10 cellular contexts compared by ENCODE assay signal in genomic region chr13:33286143-33286542, GRCh38. TPM values are rescaled to one million over a fixed set of nuclear protein-coding genes. Genes with fewer than 3 reads are reported as not detected.
DNase-seq lines count a peak whose midpoint lies in the region; ATAC-seq and TF ChIP-seq lines count a peak whose summit lies in the region.
"Had no signal": no experiment of that assay in that cellular context is flagged by ENCODE, and none has a peak within 500 bp of the region (broad histone marks: within the 10 kb centered on the region; RNA-seq: fewer than 3 reads in every experiment).

No MANE protein-coding gene starts in this region.

- no peak overlapping the region for H3K27ac Mint-ChIP-seq in natural killer cell treated with Interleukin-12 subunit alpha and Interleukin-12 subunit beta and Interleukin-15 and Interleukin-18, amount 100 ng/mL, for 72 hours
- no peak overlapping the region for H3K27ac Mint-ChIP-seq in natural killer cell

- peaks cover 32 to 59% of the 10 kb centered on the region in 2 donors for H3K27me3 Mint-ChIP-seq in natural killer cell treated with Interleukin-12 subunit alpha and Interleukin-12 subunit beta and Interleukin-15 and Interleukin-18, amount 100 ng/mL, for 72 hours
- peaks cover 30 to 37% of the 10 kb centered on the region in 2 donors for H3K27me3 Mint-ChIP-seq in natural killer cell (ENCODE audit: low read depth in 2 of 2)

- H3K27me3 ChIP-seq in mononuclear cell (ENCODE audit: insufficient read depth, low read length), result peaks cover 13% of the 10 kb centered on the region

- H3K4me3 ChIP-seq in choroid plexus epithelial cell (ENCODE audit: low read depth, low read length), result peak overlapping the region; percentile 82
- peak overlapping the region; percentile 45 for H3K4me3 ChIP-seq in mononuclear cell (ENCODE audit: low read length)
- H3K4me3 ChIP-seq: K562 had no signal

- no peaks in the 10 kb centered on the region for H3K9me3 ChIP-seq in mononuclear cell (ENCODE audit: low read depth, low read length)

- H3K9me3 Mint-ChIP-seq in natural killer cell treated with Interleukin-12 subunit alpha and Interleukin-12 subunit beta and Interleukin-15 and Interleukin-18, amount 100 ng/mL, for 72 hours, result peaks cover 6% of the 10 kb centered on the region
- H3K9me3 Mint-ChIP-seq in natural killer cell, result peaks cover 0 to 2% of the 10 kb centered on the region in 2 donors

- H3K36me3 Mint-ChIP-seq in natural killer cell treated with Interleukin-12 subunit alpha and Interleukin-12 subunit beta and Interleukin-15 and Interleukin-18, amount 100 ng/mL, for 72 hours, result no peaks in the 10 kb centered on the region
- no peaks in the 10 kb centered on the region for H3K36me3 Mint-ChIP-seq in natural killer cell

- H3K4me3 Mint-ChIP-seq in natural killer cell treated with Interleukin-12 subunit alpha and Interleukin-12 subunit beta and Interleukin-15 and Interleukin-18, amount 100 ng/mL, for 72 hours, result peak overlapping the region; percentile 75
- H3K4me3 Mint-ChIP-seq in natural killer cell, result no peak overlapping the region

- intact Hi-C loops in natural killer cell (cut with micrococcal nuclease), result no loop called here

- no peak for DNase-seq in natural killer cell treated with Interleukin-12 subunit alpha and Interleukin-12 subunit beta and Interleukin-15 and Interleukin-18, amount 100 ng/mL, for 72 hours (ENCODE audit: low spot score)
- no peak for DNase-seq in natural killer cell
- DNase-seq in choroid plexus epithelial cell (ENCODE audit: low read depth), result peak; percentile 47
- no peak for DNase-seq in HK-2 (ENCODE audit: unreplicated experiment)
- DNase-seq in C1 segment of cervical spinal cord (lab: John Stamatoyannopoulos, UW), result no peak
- no peak for DNase-seq in T-helper 9 cell
- DNase-seq: GDM1 had no signal

- ATAC-seq in natural killer cell treated with Interleukin-12 subunit alpha and Interleukin-12 subunit beta and Interleukin-15 and Interleukin-18, amount 100 ng/mL, for 72 hours, result no peak
- ATAC-seq in natural killer cell (no peak), HG03520 (IDR thresholded peaks at IDR 0.05; ENCODE audit: unreplicated experiment) (no peak)

- TF ChIP-seq CTCF in natural killer cell (IDR thresholded peaks at IDR 0.05) (no peak), choroid plexus epithelial cell (conservative IDR thresholded peaks at IDR 0.05; ENCODE audit: low read depth, low read length) (no peak)

- peaks cover 17% of the 10 kb centered on the region for H3K4me1 ChIP-seq in mononuclear cell (ENCODE audit: insufficient read depth, low read length)

- peaks cover 8 to 13% of the 10 kb centered on the region in 2 donors for H3K4me1 Mint-ChIP-seq in natural killer cell treated with Interleukin-12 subunit alpha and Interleukin-12 subunit beta and Interleukin-15 and Interleukin-18, amount 100 ng/mL, for 72 hours (ENCODE audit: low read depth in 2 of 2)
- peaks cover 17 to 18% of the 10 kb centered on the region in 2 donors for H3K4me1 Mint-ChIP-seq in natural killer cell

RNA-seq across cellular contexts. Expression of gene STARD13, which starts 0.6 kb away (rescaled TPM):
- total RNA-seq in natural killer cell treated with Interleukin-12 subunit alpha and Interleukin-12 subunit beta and Interleukin-15 and Interleukin-18, amount 100 ng/mL, for 72 hours, result under 1 TPM in 1 of 2 donors, not detected in 1; 0.50 TPM
- total RNA-seq in natural killer cell, result not detected
- 0.84 TPM for total RNA-seq in mononuclear cell
